Comparison of ENCODE assay signal across 1 cellular context in the genomic region with DNA sequence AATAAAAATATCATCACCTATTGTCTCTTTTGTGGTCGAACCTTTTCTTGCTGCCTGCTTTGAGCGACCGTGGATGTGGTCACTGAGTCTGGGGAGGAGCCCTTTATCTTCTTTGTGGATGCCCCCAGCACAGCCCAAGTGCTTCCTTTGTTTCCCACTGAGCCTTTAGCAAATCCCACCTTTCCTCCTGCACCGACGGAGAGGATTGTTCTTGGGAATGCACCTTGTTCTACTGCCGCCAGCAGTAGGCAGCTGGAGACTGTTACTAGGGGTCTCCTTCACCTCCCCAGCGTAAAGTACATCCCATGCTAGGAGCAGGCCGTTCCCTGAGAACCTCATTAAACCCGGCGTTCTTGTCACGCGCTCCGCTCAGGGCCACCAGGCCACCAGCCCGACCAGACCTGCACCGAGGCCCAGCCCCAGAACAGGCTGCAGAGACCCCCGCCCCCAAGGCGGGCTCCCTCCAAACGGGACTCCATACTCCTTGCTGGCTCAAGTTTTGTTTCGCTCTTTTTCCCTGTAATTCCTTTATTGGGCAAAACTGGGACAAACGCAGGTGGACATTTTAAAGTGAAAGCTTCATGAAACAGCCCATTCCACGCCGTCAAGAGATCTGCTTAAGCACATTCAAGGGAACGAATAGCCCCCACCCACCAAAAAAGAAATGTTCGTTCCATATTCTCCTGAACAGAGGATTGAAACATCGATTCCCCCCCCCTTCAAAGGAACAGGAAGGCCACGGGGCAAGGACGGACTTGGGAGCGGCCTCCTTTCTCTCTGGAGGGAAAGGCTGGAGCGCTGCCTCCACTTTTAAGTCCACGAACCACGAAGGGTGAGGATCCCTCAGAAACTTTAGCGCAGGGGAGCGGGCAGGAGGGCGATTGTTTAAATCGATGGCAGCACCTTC.
TF ChIP-seq lines count a peak whose summit lies in the region.

No MANE protein-coding gene starts in this region.

TF ChIP-seq in HepG2, 621 proteins besides CTCF, POLR2A, EP300 and RAD21 (continued from another document and continues in another):
- TF ChIP-seq, protein P1, sequence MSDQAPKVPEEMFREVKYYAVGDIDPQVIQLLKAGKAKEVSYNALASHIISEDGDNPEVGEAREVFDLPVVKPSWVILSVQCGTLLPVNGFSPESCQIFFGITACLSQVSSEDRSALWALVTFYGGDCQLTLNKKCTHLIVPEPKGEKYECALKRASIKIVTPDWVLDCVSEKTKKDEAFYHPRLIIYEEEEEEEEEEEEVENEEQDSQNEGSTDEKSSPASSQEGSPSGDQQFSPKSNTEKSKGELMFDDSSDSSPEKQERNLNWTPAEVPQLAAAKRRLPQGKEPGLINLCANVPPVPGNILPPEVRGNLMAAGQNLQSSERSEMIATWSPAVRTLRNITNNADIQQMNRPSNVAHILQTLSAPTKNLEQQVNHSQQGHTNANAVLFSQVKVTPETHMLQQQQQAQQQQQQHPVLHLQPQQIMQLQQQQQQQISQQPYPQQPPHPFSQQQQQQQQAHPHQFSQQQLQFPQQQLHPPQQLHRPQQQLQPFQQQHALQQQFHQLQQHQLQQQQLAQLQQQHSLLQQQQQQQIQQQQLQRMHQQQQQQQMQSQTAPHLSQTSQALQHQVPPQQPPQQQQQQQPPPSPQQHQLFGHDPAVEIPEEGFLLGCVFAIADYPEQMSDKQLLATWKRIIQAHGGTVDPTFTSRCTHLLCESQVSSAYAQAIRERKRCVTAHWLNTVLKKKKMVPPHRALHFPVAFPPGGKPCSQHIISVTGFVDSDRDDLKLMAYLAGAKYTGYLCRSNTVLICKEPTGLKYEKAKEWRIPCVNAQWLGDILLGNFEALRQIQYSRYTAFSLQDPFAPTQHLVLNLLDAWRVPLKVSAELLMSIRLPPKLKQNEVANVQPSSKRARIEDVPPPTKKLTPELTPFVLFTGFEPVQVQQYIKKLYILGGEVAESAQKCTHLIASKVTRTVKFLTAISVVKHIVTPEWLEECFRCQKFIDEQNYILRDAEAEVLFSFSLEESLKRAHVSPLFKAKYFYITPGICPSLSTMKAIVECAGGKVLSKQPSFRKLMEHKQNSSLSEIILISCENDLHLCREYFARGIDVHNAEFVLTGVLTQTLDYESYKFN (CRISPR knock-in tag; conservative IDR thresholded peaks at IDR 0.05): no peak
- TF ChIP-seq, protein P2, sequence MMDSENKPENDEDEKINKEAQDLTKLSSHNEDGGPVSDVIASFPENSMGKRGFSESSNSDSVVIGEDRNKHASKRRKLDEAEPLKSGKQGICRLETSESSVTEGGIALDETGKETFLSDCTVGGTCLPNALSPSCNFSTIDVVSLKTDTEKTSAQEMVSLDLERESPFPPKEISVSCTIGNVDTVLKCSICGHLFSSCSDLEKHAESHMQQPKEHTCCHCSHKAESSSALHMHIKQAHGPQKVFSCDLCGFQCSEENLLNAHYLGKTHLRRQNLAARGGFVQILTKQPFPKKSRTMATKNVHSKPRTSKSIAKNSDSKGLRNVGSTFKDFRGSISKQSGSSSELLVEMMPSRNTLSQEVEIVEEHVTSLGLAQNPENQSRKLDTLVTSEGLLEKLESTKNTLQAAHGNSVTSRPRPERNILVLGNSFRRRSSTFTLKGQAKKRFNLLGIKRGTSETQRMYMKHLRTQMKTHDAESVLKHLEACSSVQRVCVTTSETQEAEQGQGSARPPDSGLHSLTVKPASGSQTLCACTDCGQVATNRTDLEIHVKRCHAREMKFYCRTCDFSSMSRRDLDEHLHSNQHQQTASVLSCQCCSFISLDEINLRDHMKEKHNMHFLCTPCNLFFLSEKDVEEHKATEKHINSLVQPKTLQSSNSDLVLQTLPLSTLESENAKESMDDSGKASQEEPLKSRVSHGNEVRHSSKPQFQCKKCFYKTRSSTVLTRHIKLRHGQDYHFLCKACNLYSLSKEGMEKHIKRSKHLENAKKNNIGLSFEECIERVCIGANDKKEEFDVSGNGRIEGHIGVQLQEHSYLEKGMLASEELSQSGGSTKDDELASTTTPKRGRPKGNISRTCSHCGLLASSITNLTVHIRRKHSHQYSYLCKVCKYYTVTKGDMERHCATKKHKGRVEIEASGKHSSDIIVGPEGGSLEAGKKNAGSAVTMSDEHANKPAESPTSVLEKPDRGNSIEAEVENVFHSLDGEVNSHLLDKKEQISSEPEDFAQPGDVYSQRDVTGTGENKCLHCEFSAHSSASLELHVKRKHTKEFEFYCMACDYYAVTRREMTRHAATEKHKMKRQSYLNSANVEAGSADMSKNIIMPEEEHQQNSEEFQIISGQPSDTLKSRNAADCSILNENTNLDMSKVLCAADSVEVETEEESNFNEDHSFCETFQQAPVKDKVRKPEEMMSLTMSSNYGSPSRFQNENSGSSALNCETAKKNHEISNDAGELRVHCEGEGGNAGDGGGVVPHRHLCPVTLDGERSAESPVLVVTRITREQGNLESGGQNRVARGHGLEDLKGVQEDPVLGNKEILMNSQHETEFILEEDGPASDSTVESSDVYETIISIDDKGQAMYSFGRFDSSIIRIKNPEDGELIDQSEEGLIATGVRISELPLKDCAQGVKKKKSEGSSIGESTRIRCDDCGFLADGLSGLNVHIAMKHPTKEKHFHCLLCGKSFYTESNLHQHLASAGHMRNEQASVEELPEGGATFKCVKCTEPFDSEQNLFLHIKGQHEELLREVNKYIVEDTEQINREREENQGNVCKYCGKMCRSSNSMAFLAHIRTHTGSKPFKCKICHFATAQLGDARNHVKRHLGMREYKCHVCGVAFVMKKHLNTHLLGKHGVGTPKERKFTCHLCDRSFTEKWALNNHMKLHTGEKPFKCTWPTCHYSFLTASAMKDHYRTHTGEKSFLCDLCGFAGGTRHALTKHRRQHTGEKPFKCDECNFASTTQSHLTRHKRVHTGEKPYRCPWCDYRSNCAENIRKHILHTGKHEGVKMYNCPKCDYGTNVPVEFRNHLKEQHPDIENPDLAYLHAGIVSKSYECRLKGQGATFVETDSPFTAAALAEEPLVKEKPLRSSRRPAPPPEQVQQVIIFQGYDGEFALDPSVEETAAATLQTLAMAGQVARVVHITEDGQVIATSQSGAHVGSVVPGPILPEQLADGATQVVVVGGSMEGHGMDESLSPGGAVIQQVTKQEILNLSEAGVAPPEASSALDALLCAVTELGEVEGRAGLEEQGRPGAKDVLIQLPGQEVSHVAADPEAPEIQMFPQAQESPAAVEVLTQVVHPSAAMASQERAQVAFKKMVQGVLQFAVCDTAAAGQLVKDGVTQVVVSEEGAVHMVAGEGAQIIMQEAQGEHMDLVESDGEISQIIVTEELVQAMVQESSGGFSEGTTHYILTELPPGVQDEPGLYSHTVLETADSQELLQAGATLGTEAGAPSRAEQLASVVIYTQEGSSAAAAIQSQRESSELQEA (CRISPR knock-in tag; IDR thresholded peaks at IDR 0.05; ENCODE audit: not compliant biosample characterization): no peak
- TF ChIP-seq SNAI1 (CRISPR knock-in tag; IDR thresholded peaks at IDR 0.05; ENCODE audit: borderline replicate concordance) (peak; percentile 59), MEF2D (CRISPR knock-in tag; IDR thresholded peaks at IDR 0.05) (peak; percentile 33), ZMYM3 (CRISPR knock-in tag; IDR thresholded peaks at IDR 0.05) (peak; percentile 39; the same call in 1 of the 2 replicates), NR2F2 (IDR thresholded peaks at IDR 0.05; ENCODE audit: borderline replicate concordance, low read depth) (peak; percentile 34; the same call in 1 of the 2 replicates), ZNF562 (CRISPR knock-in tag; IDR thresholded peaks at IDR 0.05; ENCODE audit: borderline replicate concordance) (no peak), AKAP8 (CRISPR knock-in tag; IDR thresholded peaks at IDR 0.05) (no peak; the same call in 1 of the 2 replicates), ZSCAN25 (CRISPR knock-in tag; IDR thresholded peaks at IDR 0.05) (no peak), SNRNP70 (IDR thresholded peaks at IDR 0.05; ENCODE audit: low read depth, low read length) (no peak), ZNF747 (CRISPR knock-in tag; IDR thresholded peaks at IDR 0.05; ENCODE audit: borderline replicate concordance) (peak; percentile 33; the same call in 1 of the 2 replicates), ZNF251 (CRISPR knock-in tag; IDR thresholded peaks at IDR 0.05) (no peak), HNRNPLL (IDR thresholded peaks at IDR 0.05; ENCODE audit: low read depth, low read length, poor library complexity, severe bottlenecking) (no peak), RFX5 (IDR thresholded peaks at IDR 0.05; ENCODE audit: low read depth, low read length) (no peak), TEAD2 (CRISPR knock-in tag; IDR thresholded peaks at IDR 0.05) (no peak), ATF7-NPFF (CRISPR knock-in tag; IDR thresholded peaks at IDR 0.05; ENCODE audit: low read depth) (no peak), ARHGAP35 (CRISPR knock-in tag; IDR thresholded peaks at IDR 0.05; ENCODE audit: borderline replicate concordance) (no peak), NRL (CRISPR knock-in tag; IDR thresholded peaks at IDR 0.05; ENCODE audit: borderline replicate concordance) (no peak), ZNF264 (CRISPR knock-in tag; IDR thresholded peaks at IDR 0.05) (no peak), RXRA (CRISPR knock-in tag; IDR thresholded peaks at IDR 0.05) (peak; percentile 58; the same call in 1 of the 2 replicates)
- TF ChIP-seq, protein P3, sequence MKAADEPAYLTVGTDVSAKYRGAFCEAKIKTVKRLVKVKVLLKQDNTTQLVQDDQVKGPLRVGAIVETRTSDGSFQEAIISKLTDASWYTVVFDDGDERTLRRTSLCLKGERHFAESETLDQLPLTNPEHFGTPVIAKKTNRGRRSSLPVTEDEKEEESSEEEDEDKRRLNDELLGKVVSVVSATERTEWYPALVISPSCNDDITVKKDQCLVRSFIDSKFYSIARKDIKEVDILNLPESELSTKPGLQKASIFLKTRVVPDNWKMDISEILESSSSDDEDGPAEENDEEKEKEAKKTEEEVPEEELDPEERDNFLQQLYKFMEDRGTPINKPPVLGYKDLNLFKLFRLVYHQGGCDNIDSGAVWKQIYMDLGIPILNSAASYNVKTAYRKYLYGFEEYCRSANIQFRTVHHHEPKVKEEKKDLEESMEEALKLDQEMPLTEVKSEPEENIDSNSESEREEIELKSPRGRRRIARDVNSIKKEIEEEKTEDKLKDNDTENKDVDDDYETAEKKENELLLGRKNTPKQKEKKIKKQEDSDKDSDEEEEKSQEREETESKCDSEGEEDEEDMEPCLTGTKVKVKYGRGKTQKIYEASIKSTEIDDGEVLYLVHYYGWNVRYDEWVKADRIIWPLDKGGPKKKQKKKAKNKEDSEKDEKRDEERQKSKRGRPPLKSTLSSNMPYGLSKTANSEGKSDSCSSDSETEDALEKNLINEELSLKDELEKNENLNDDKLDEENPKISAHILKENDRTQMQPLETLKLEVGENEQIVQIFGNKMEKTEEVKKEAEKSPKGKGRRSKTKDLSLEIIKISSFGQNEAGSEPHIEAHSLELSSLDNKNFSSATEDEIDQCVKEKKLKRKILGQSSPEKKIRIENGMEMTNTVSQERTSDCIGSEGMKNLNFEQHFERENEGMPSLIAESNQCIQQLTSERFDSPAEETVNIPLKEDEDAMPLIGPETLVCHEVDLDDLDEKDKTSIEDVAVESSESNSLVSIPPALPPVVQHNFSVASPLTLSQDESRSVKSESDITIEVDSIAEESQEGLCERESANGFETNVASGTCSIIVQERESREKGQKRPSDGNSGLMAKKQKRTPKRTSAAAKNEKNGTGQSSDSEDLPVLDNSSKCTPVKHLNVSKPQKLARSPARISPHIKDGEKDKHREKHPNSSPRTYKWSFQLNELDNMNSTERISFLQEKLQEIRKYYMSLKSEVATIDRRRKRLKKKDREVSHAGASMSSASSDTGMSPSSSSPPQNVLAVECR (CRISPR knock-in tag; IDR thresholded peaks at IDR 0.05; ENCODE audit: borderline replicate concordance): no peak; the same call in 1 of the 2 replicates
- TF ChIP-seq, protein P4, sequence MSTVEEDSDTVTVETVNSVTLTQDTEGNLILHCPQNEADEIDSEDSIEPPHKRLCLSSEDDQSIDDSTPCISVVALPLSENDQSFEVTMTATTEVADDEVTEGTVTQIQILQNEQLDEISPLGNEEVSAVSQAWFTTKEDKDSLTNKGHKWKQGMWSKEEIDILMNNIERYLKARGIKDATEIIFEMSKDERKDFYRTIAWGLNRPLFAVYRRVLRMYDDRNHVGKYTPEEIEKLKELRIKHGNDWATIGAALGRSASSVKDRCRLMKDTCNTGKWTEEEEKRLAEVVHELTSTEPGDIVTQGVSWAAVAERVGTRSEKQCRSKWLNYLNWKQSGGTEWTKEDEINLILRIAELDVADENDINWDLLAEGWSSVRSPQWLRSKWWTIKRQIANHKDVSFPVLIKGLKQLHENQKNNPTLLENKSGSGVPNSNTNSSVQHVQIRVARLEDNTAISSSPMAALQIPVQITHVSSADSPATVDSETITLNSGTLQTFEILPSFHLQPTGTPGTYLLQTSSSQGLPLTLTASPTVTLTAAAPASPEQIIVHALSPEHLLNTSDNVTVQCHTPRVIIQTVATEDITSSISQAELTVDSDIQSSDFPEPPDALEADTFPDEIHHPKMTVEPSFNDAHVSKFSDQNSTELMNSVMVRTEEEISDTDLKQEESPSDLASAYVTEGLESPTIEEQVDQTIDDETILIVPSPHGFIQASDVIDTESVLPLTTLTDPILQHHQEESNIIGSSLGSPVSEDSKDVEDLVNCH (CRISPR knock-in tag; IDR thresholded peaks at IDR 0.05): no peak
- TF ChIP-seq, protein P5, sequence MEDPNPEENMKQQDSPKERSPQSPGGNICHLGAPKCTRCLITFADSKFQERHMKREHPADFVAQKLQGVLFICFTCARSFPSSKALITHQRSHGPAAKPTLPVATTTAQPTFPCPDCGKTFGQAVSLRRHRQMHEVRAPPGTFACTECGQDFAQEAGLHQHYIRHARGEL (CRISPR knock-in tag; IDR thresholded peaks at IDR 0.05): 0 out of 2 replicates have a peak, but pooled peaks have one; percentile 53
- TF ChIP-seq, protein P6, sequence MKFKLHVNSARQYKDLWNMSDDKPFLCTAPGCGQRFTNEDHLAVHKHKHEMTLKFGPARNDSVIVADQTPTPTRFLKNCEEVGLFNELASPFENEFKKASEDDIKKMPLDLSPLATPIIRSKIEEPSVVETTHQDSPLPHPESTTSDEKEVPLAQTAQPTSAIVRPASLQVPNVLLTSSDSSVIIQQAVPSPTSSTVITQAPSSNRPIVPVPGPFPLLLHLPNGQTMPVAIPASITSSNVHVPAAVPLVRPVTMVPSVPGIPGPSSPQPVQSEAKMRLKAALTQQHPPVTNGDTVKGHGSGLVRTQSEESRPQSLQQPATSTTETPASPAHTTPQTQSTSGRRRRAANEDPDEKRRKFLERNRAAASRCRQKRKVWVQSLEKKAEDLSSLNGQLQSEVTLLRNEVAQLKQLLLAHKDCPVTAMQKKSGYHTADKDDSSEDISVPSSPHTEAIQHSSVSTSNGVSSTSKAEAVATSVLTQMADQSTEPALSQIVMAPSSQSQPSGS (CRISPR knock-in tag; IDR thresholded peaks at IDR 0.05): 0 out of 2 replicates have a peak, but pooled peaks have one; percentile 67
- TF ChIP-seq, protein P7, sequence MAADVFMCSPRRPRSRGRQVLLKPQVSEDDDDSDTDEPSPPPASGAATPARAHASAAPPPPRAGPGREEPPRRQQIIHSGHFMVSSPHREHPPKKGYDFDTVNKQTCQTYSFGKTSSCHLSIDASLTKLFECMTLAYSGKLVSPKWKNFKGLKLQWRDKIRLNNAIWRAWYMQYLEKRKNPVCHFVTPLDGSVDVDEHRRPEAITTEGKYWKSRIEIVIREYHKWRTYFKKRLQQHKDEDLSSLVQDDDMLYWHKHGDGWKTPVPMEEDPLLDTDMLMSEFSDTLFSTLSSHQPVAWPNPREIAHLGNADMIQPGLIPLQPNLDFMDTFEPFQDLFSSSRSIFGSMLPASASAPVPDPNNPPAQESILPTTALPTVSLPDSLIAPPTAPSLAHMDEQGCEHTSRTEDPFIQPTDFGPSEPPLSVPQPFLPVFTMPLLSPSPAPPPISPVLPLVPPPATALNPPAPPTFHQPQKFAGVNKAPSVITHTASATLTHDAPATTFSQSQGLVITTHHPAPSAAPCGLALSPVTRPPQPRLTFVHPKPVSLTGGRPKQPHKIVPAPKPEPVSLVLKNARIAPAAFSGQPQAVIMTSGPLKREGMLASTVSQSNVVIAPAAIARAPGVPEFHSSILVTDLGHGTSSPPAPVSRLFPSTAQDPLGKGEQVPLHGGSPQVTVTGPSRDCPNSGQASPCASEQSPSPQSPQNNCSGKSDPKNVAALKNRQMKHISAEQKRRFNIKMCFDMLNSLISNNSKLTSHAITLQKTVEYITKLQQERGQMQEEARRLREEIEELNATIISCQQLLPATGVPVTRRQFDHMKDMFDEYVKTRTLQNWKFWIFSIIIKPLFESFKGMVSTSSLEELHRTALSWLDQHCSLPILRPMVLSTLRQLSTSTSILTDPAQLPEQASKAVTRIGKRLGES (CRISPR knock-in tag; IDR thresholded peaks at IDR 0.05; ENCODE audit: borderline replicate concordance): no peak
